Comparison of ENCODE assay signal across 20 cellular contexts in genomic region chr2:201322772-201323171, GRCh38. TPM values are rescaled to one million over a fixed set of nuclear protein-coding genes. Genes with fewer than 3 reads are reported as not detected.
DNase-seq lines count a peak whose midpoint lies in the region; ATAC-seq, FAIRE-seq and TF ChIP-seq lines count a peak whose summit lies in the region.
"Had no signal": no experiment of that assay in that cellular context is flagged by ENCODE, and none has a peak within 500 bp of the region (broad histone marks: within the 10 kb centered on the region; RNA-seq: fewer than 3 reads in every experiment).

No MANE protein-coding gene starts in this region.

- no peak for TF ChIP-seq EP300 in SK-N-SH (IDR thresholded peaks at IDR 0.05; ENCODE audit: borderline replicate concordance in 1 of 2, low read depth in 1 of 2, low read length in 1 of 2)

- no peak for TF ChIP-seq RAD21 in SK-N-SH (IDR thresholded peaks at IDR 0.05; ENCODE audit: low read length)

- no peak overlapping the region for H3K27ac ChIP-seq in SK-N-SH (ENCODE audit: low read depth in 2 of 2, low read length in 1 of 2)
- H3K27ac ChIP-seq: 22Rv1, BLaER1, C4-2B had no signal

- H3K27me3 ChIP-seq in SK-N-SH (ENCODE audit: insufficient read depth) = no peaks in the 10 kb centered on the region
- H3K27me3 ChIP-seq: BLaER1 had no signal

- H2AFZ ChIP-seq in SK-N-SH (ENCODE audit: low read depth) = no peak overlapping the region

- POLR2A ChIA-PET in SK-N-SH (lab: Yijun Ruan, JAX) = no interaction called here

- no peaks in the 10 kb centered on the region for H3K79me2 ChIP-seq in SK-N-SH (ENCODE audit: insufficient read depth)

- ATAC-seq in SK-N-SH treated with all-trans-retinoic acid at 6 μM for 48 hours = no peak
- ATAC-seq: CD8-positive, alpha-beta T cell had no signal

- H3K4me2 ChIP-seq in SK-N-SH = no peak overlapping the region
- H3K4me2 ChIP-seq: BLaER1 had no signal

- CTCF ChIA-PET in SK-N-SH (lab: Yijun Ruan, JAX) = interaction anchor here (0.6 to 1.3 kb wide), 3 partner anchors 14 to 462 kb away, joined by 3 to 4 read pairs (median 4); no protein-coding TSS in a partner anchor

- no peaks in the 10 kb centered on the region for H3F3A ChIP-seq in SK-N-SH (replicated peaks; ENCODE audit: insufficient read depth)

- in situ Hi-C loops in G401 (cut with HindIII; ENCODE audit: low sequenced_read_pairs) = no loop called here

- H3K36me3 ChIP-seq in SK-N-SH (replicated peaks in 1 of 2; ENCODE audit: control insufficient read depth in 1 of 2, insufficient read depth in 2 of 2, low read length in 1 of 2) = peaks cover 0 to 3% of the 10 kb centered on the region in 2 experiments
- H3K36me3 ChIP-seq: BLaER1, HAP-1 had no signal

- no peaks in the 10 kb centered on the region for H4K20me1 ChIP-seq in SK-N-SH (ENCODE audit: insufficient read depth)
- H4K20me1 ChIP-seq: BLaER1 had no signal

- H3K4me1 ChIP-seq in SK-N-SH (ENCODE audit: control insufficient read depth in 1 of 2, insufficient read depth in 2 of 2, low read depth in 1 of 2, low read length in 1 of 2) = no peaks in the 10 kb centered on the region; a peak in 1 of 4 replicates
- H3K4me1 ChIP-seq: BLaER1, Caco-2, HAP-1 had no signal

- DNase-seq in SK-N-SH (no peak), RCC 7860 (ENCODE audit: low spot score) (no peak), frontal cortex (ENCODE audit: low spot score in 2 of 2) (no peak), G401 (ENCODE audit: low spot score) (no peak), DMS53 (lab: John Stamatoyannopoulos, UW) (no peak)
- DNase-seq: Caco-2; CD4-positive, CD25-positive, alpha-beta regulatory T cell; CD8-positive, alpha-beta T cell; DMS153; DMS79; EL; GOT3 had no signal

- H3K9ac ChIP-seq in SK-N-SH = no peak overlapping the region
- H3K9ac ChIP-seq: BLaER1 had no signal

- H3K9me2 ChIP-seq in SK-N-SH = no peaks in the 10 kb centered on the region

- FAIRE-seq in RCC 7860 (lab: Jason Lieb, UNC) = peak; percentile 11
- FAIRE-seq in frontal cortex (lab: Jason Lieb, UNC) = peak; percentile 19
- FAIRE-seq: A204.1, GM12892, H54 had no signal

- H3K4me3 ChIP-seq in SK-N-SH (ENCODE audit: low read depth in 2 of 2, low read length in 1 of 2) = no peak overlapping the region
- H3K4me3 ChIP-seq: BLaER1, HAP-1 had no signal

- H3K9me3 ChIP-seq in SK-N-SH = 0 out of 2 replicates have a peak, but pooled peaks cover 7% of the 10 kb centered on the region
- H3K9me3 ChIP-seq: HAP-1 had no signal

- no peak for TF ChIP-seq CTCF in SK-N-SH (IDR thresholded peaks at IDR 0.05)

TF ChIP-seq in SK-N-SH treated with all-trans-retinoic acid at 6 μM for 48 hours, 23 proteins besides CTCF, POLR2A, EP300 and RAD21:
- no peak for TF ChIP-seq ZNF565 (CRISPR knock-in tag; conservative IDR thresholded peaks at IDR 0.05; ENCODE audit: low read depth)
- TF ChIP-seq TOX (CRISPR knock-in tag; IDR thresholded peaks at IDR 0.05; ENCODE audit: borderline replicate concordance) = no peak
- peak; percentile 44; the same call in 1 of the 2 replicates for TF ChIP-seq ZFP30 (CRISPR knock-in tag; IDR thresholded peaks at IDR 0.05)

TF ChIP-seq in SK-N-SH, 30 proteins besides CTCF, POLR2A, EP300 and RAD21:
- TF ChIP-seq MXI1 (IDR thresholded peaks at IDR 0.05; ENCODE audit: low read depth, low read length) = no peak
- no peak for TF ChIP-seq GABPA (IDR thresholded peaks at IDR 0.05; ENCODE audit: low read depth)
- TF ChIP-seq RXRA (IDR thresholded peaks at IDR 0.05; ENCODE audit: borderline replicate concordance, low read depth) = no peak
- TF ChIP-seq YY1 (IDR thresholded peaks at IDR 0.05; ENCODE audit: low read depth) = no peak
- TF ChIP-seq NFIC (IDR thresholded peaks at IDR 0.05; ENCODE audit: borderline replicate concordance) = no peak
- TF ChIP-seq TEAD4 (IDR thresholded peaks at IDR 0.05; ENCODE audit: borderline replicate concordance, insufficient read depth) = no peak
- no peak for TF ChIP-seq SMC3 (IDR thresholded peaks at IDR 0.05; ENCODE audit: low read depth, low read length)
- no peak for TF ChIP-seq NRF1 (IDR thresholded peaks at IDR 0.05; ENCODE audit: low read depth, low read length)
- no peak for TF ChIP-seq MEF2A (IDR thresholded peaks at IDR 0.05; ENCODE audit: borderline replicate concordance, low read depth)
- TF ChIP-seq FOSL2 (IDR thresholded peaks at IDR 0.05; ENCODE audit: borderline replicate concordance, low read depth) = no peak
- no peak for TF ChIP-seq TAF1 (IDR thresholded peaks at IDR 0.05; ENCODE audit: borderline replicate concordance, low read depth, low read length)
- no peak for TF ChIP-seq ZBTB33 (IDR thresholded peaks at IDR 0.05; ENCODE audit: borderline replicate concordance, low read depth)
- no peak for TF ChIP-seq USF2 (IDR thresholded peaks at IDR 0.05; ENCODE audit: borderline replicate concordance, low read depth, low read length)
- TF ChIP-seq GATA2 (CRISPR knock-in tag; IDR thresholded peaks at IDR 0.05) = no peak
- no peak for TF ChIP-seq ELF1 (IDR thresholded peaks at IDR 0.05)
TF ChIP-seq in SK-N-SH: peak in this region for 0.

RNA-seq across cellular contexts. Expression of gene FLACC1, which starts 34.4 kb away (rescaled TPM):
- polyA plus RNA-seq in SK-N-SH (2012; rRNA removed) = 0.35 and 0.44 TPM in 2 replicates
- polyA plus RNA-seq in SK-N-SH (2012; cell fraction: cytosol; rRNA removed) = 0.20 and 0.39 TPM in 2 replicates
- 1.2 and 2.0 TPM in 2 replicates for polyA plus RNA-seq in SK-N-SH (2012; cell fraction: nucleus; rRNA removed)
- 2.4 TPM for total RNA-seq in frontal cortex
- 0.24 and 1.5 TPM in 2 replicates for total RNA-seq in G401 (2014; rRNA removed; shearing (Covaris generic))
